In genomic region chr6:33428219-33428890, GRCh38 we compare ENCODE assay signal across 1 cellular context.
TF ChIP-seq lines count a peak whose summit lies in the region.

No MANE protein-coding gene starts in this region.

TF ChIP-seq in HepG2, 621 proteins besides CTCF, POLR2A, EP300 and RAD21 (continues in another document):
- peak; percentile 73 for TF ChIP-seq TEAD3 (CRISPR knock-in tag; optimal IDR thresholded peaks at IDR 0.05; ENCODE audit: borderline replicate concordance)
- TF ChIP-seq TSC22D2 (CRISPR knock-in tag; IDR thresholded peaks at IDR 0.05; ENCODE audit: borderline replicate concordance), result 0 out of 2 replicates have a peak, but pooled peaks have one; percentile 68
- no peak for TF ChIP-seq HMGXB3 (CRISPR knock-in tag; IDR thresholded peaks at IDR 0.05; ENCODE audit: borderline replicate concordance)
- peak; percentile 57; the same call in 1 of the 2 replicates for TF ChIP-seq ZNF576 (CRISPR knock-in tag; IDR thresholded peaks at IDR 0.05)
- TF ChIP-seq SMARCC2 (IDR thresholded peaks at IDR 0.05), result no peak
- no peak for TF ChIP-seq ZNF282 (IDR thresholded peaks at IDR 0.05; ENCODE audit: partially characterized antibody)
- TF ChIP-seq ZBTB25 (CRISPR knock-in tag; IDR thresholded peaks at IDR 0.05), result peak; percentile 53; the same call in 1 of the 2 replicates
- TF ChIP-seq AHR (CRISPR knock-in tag; IDR thresholded peaks at IDR 0.05), result 0 out of 2 replicates have a peak, but pooled peaks have one; percentile 72
- no peak for TF ChIP-seq STAT5B (CRISPR knock-in tag; IDR thresholded peaks at IDR 0.05)
- TF ChIP-seq SNAPC2 (CRISPR knock-in tag; IDR thresholded peaks at IDR 0.05), result no peak
- TF ChIP-seq HNF1B (CRISPR knock-in tag; IDR thresholded peaks at IDR 0.05), result no peak
- no peak for TF ChIP-seq MIXL1 (CRISPR knock-in tag; IDR thresholded peaks at IDR 0.05)
- TF ChIP-seq THAP11 (CRISPR knock-in tag; IDR thresholded peaks at IDR 0.05), result no peak
- TF ChIP-seq ZNF572 (CRISPR knock-in tag; IDR thresholded peaks at IDR 0.05), result no peak
- TF ChIP-seq PATZ1 (CRISPR knock-in tag; IDR thresholded peaks at IDR 0.05), result peak; percentile 49
- TF ChIP-seq DDIT3 (CRISPR knock-in tag; IDR thresholded peaks at IDR 0.05), result no peak
- TF ChIP-seq ZMAT5 (CRISPR knock-in tag; IDR thresholded peaks at IDR 0.05; ENCODE audit: borderline replicate concordance, low read depth), result no peak
- no peak for TF ChIP-seq ZNF841 (CRISPR knock-in tag; IDR thresholded peaks at IDR 0.05; ENCODE audit: borderline replicate concordance)
- TF ChIP-seq DPF2 (CRISPR knock-in tag; IDR thresholded peaks at IDR 0.05; ENCODE audit: borderline replicate concordance, low read depth), result 0 out of 2 replicates have a peak, but pooled peaks have one; percentile 34
- no peak for TF ChIP-seq ZNF224 (CRISPR knock-in tag; IDR thresholded peaks at IDR 0.05)
- TF ChIP-seq ZNF609 (CRISPR knock-in tag; IDR thresholded peaks at IDR 0.05; ENCODE audit: borderline replicate concordance), result peak; percentile 47; the same call in 1 of the 2 replicates
- no peak for TF ChIP-seq AGO1 (IDR thresholded peaks at IDR 0.05; ENCODE audit: low read depth, low read length, poor library complexity, severe bottlenecking)
- TF ChIP-seq ZNF776 (CRISPR knock-in tag; IDR thresholded peaks at IDR 0.05), result peak; percentile 85
- peak; percentile 40; the same call in 1 of the 2 replicates for TF ChIP-seq ZMYM3 (CRISPR knock-in tag; IDR thresholded peaks at IDR 0.05)
- 0 out of 2 replicates have a peak, but pooled peaks have one; percentile 50 for TF ChIP-seq ZNF280B (CRISPR knock-in tag; IDR thresholded peaks at IDR 0.05; ENCODE audit: borderline replicate concordance)
- TF ChIP-seq PAXIP1 (CRISPR knock-in tag; conservative IDR thresholded peaks at IDR 0.05), result no peak
- no peak for TF ChIP-seq ZNF329 (CRISPR knock-in tag; IDR thresholded peaks at IDR 0.05; ENCODE audit: low read depth)
- TF ChIP-seq CBX5 (CRISPR knock-in tag; IDR thresholded peaks at IDR 0.05; ENCODE audit: borderline replicate concordance), result no peak
- 0 out of 2 replicates have a peak, but pooled peaks have one; percentile 36 for TF ChIP-seq CSRNP1 (CRISPR knock-in tag; IDR thresholded peaks at IDR 0.05)
- no peak for TF ChIP-seq ZFP1 (CRISPR knock-in tag; IDR thresholded peaks at IDR 0.05)
- TF ChIP-seq ONECUT2 (CRISPR knock-in tag; IDR thresholded peaks at IDR 0.05), result no peak
- TF ChIP-seq IRF1 (CRISPR knock-in tag; IDR thresholded peaks at IDR 0.05; ENCODE audit: low read depth), result no peak
